ENCODE assay signal across 8 cellular contexts in genomic region chr14:23153891-23154796, GRCh38. TPM values are rescaled to one million over a fixed set of nuclear protein-coding genes. Genes with fewer than 3 reads are reported as not detected.
A peak's percentile ranks its signal among the peaks of the same experiment; 100 is the strongest.
DNase-seq lines count a peak whose midpoint lies in the region; TF ChIP-seq lines count a peak whose summit lies in the region.

No MANE protein-coding gene starts in this region.

- H3K9me3 ChIP-seq in right atrium auricular region (no peaks in the 10 kb centered on the region), skeletal muscle satellite cell (replicated peaks; ENCODE audit: low read length) (no peaks in the 10 kb centered on the region)

- TF ChIP-seq CTCF in right atrium auricular region (IDR thresholded peaks at IDR 0.05), result no peak

- peak overlapping the region; percentile 24 to 36 for H3K4me3 ChIP-seq in right atrium auricular region
- H3K4me3 ChIP-seq in skeletal muscle satellite cell (ENCODE audit: low read length), result peak overlapping the region; percentile 24

- peaks cover 3% of the 10 kb centered on the region for H3K36me3 ChIP-seq in right atrium auricular region
- no peaks in the 10 kb centered on the region for H3K36me3 ChIP-seq in skeletal muscle satellite cell (ENCODE audit: insufficient read depth, low read length)

- H3K27ac ChIP-seq in right atrium auricular region, result peak overlapping the region; percentile 92 to 98

- peak overlapping the region; percentile 20 for H3K9ac ChIP-seq in skeletal muscle satellite cell (ENCODE audit: low read depth, low read length)

- peak; percentile 22 for DNase-seq in activated T-cell treated with anti-CD3 and anti-CD28 coated beads, Interleukin-2, amount 50 U/mL, for 1 hour
- no peak for DNase-seq in activated T-cell treated with anti-CD3 and anti-CD28 coated beads for 4 hours
- DNase-seq in amniotic epithelial cell (ENCODE audit: low read depth), result peak; percentile 98
- DNase-seq in right atrium auricular region (ENCODE audit: low spot score), result peak; percentile 96
- no peak for DNase-seq in SHP77 (lab: John Stamatoyannopoulos, UW)
- no peak for DNase-seq in AML-193 (lab: John Stamatoyannopoulos, UW)
- DNase-seq in DMS153 (lab: John Stamatoyannopoulos, UW), result no peak

- H3K27me3 ChIP-seq in right atrium auricular region, result no peaks in the 10 kb centered on the region
- peaks cover 8% of the 10 kb centered on the region for H3K27me3 ChIP-seq in skeletal muscle satellite cell (ENCODE audit: control insufficient read depth, insufficient read depth, low read length)

- peaks cover 0 to 40% of the 10 kb centered on the region in 2 donors for H3K4me1 ChIP-seq in right atrium auricular region
- H3K4me1 ChIP-seq in skeletal muscle satellite cell (ENCODE audit: control insufficient read depth, insufficient read depth, low read length), result peaks cover 24% of the 10 kb centered on the region

- H3K4me2 ChIP-seq in skeletal muscle satellite cell (ENCODE audit: low read length), result peak overlapping the region; percentile 63

RNA-seq across cellular contexts. Expression of gene SLC7A8, which starts 29.3 kb away (rescaled TPM):
- total RNA-seq in right atrium auricular region, result 10 to 100 TPM; 11.9 to 23.7 TPM
- total RNA-seq in skeletal muscle satellite cell (2012; rRNA removed), result 1.3 and 2.0 TPM in 2 replicates

RNA-seq across cellular contexts. Expression of gene CEBPE, which starts 35.1 kb away (rescaled TPM):
- total RNA-seq in right atrium auricular region, result not detected
- total RNA-seq in skeletal muscle satellite cell (2012; rRNA removed), result not detected in 2 replicates

RNA-seq across cellular contexts. Expression of gene CIROP, which starts 49.4 kb away (rescaled TPM):
- total RNA-seq in right atrium auricular region, result not detected
- not detected in 2 replicates for total RNA-seq in skeletal muscle satellite cell (2012; rRNA removed)

RNA-seq across cellular contexts. Expression of gene C14orf119, which starts 58.8 kb away (rescaled TPM):
- 10 to 100 TPM; 13.5 to 23.7 TPM for total RNA-seq in right atrium auricular region
- 33.5 and 45.9 TPM in 2 replicates for total RNA-seq in skeletal muscle satellite cell (2012; rRNA removed)

RNA-seq across cellular contexts. Expression of gene ACIN1, which starts 59.2 kb away (rescaled TPM):
- 10 to 100 TPM; 53.9 to 55.3 TPM for total RNA-seq in right atrium auricular region
- total RNA-seq in skeletal muscle satellite cell (2012; rRNA removed), result 64.4 and 77.3 TPM in 2 replicates

Comparison
In these comparisons a context has a peak if more than half of its experiments do, and no peak if none do; other contexts are left out.
1. DNase-seq: peak in activated T-cell treated with anti-CD3 and anti-CD28 coated beads, Interleukin-2, amount 50 U/mL, for 1 hour (single experiment), amniotic epithelial cell (single experiment) and right atrium auricular region (single experiment); none in activated T-cell treated with anti-CD3 and anti-CD28 coated beads for 4 hours (single experiment), SHP77 (0 of 2), AML-193 (0 of 2) and DMS153 (single experiment).